Comparison of ENCODE assay signal across 15 cellular contexts in the genomic region with DNA sequence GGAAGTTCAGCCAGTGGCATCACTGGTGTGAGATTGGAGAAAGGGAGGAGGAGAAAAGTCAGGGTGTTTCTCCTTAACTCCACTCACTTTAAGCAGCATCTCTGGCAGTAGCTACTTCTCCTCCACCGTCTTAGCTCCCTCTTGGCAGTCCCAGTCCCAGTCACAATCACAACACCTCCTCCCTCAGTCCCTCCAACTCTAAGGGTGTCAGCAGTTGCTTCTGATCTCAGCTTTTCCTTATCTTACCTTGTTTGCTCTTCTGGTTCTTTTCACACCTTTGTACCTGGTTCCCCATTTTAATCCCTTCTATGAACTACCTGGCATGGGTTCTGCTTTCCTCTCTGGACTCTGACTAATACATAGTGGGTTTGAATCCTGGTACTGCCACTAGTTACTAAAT.
DNase-seq lines count a peak whose midpoint lies in the region; TF ChIP-seq lines count a peak whose summit lies in the region.
"Had no signal": no experiment of that assay in that cellular context is flagged by ENCODE, and none has a peak within 500 bp of the region (broad histone marks: within the 10 kb centered on the region; RNA-seq: fewer than 3 reads in every experiment).

No MANE protein-coding gene starts in this region.

- H2AFZ ChIP-seq in parathyroid adenoma = peak overlapping the region; percentile 5

- DNase-seq in islet precursor cell (peak; percentile 29), HPDE6-E6E7 (ENCODE audit: extremely low spot score) (no peak), NAMALWA (ENCODE audit: low spot score) (no peak), NCI-H1694 treated with DMSO at 0.1 percent for 48 hours (lab: John Stamatoyannopoulos, UW) (no peak), COR-L47 (lab: John Stamatoyannopoulos, UW) (no peak)
- DNase-seq: 8988T; Calu3; CD4-positive, alpha-beta memory T cell; DMS79 treated with DMSO at 0.1 percent for 48 hours; GF-D8; H9 had no signal

- H3K9ac ChIP-seq in parathyroid adenoma = no peak overlapping the region
- H3K9ac ChIP-seq: BLaER1 had no signal

- no peaks in the 10 kb centered on the region for H3K36me3 ChIP-seq in parathyroid adenoma (ENCODE audit: control insufficient read depth, insufficient read depth, low read length)
- H3K36me3 ChIP-seq: BLaER1 had no signal

- no peak for TF ChIP-seq CTCF in VCaP (conservative IDR thresholded peaks at IDR 0.05)
- TF ChIP-seq CTCF in parathyroid adenoma (IDR thresholded peaks at IDR 0.05) = no peak

- H3K4me2 ChIP-seq in parathyroid adenoma (ENCODE audit: low read length) = no peak overlapping the region
- H3K4me2 ChIP-seq: BLaER1 had no signal

- H3K79me2 ChIP-seq in parathyroid adenoma = no peaks in the 10 kb centered on the region

- H3K4me3 ChIP-seq in parathyroid adenoma (ENCODE audit: low read depth, low read length) = no peak overlapping the region
- H3K4me3 ChIP-seq: BLaER1, GM12878 had no signal

- no peaks in the 10 kb centered on the region for H3K27me3 ChIP-seq in parathyroid adenoma (ENCODE audit: control insufficient read depth, insufficient read depth, low read length)
- H3K27me3 ChIP-seq: BLaER1 had no signal

- H3K9me3 ChIP-seq in parathyroid adenoma (ENCODE audit: control insufficient read depth, low read length) = no peaks in the 10 kb centered on the region

- H3K4me1 ChIP-seq in parathyroid adenoma = peaks cover 10% of the 10 kb centered on the region
- H3K4me1 ChIP-seq: BLaER1 had no signal

- H3K27ac ChIP-seq in VCaP (peak overlapping the region; percentile 12; the same call in 1 of the 2 replicates), parathyroid adenoma (no peak overlapping the region)
- H3K27ac ChIP-seq: BLaER1 had no signal
